1 cellular context compared by ENCODE assay signal in the genomic region with DNA sequence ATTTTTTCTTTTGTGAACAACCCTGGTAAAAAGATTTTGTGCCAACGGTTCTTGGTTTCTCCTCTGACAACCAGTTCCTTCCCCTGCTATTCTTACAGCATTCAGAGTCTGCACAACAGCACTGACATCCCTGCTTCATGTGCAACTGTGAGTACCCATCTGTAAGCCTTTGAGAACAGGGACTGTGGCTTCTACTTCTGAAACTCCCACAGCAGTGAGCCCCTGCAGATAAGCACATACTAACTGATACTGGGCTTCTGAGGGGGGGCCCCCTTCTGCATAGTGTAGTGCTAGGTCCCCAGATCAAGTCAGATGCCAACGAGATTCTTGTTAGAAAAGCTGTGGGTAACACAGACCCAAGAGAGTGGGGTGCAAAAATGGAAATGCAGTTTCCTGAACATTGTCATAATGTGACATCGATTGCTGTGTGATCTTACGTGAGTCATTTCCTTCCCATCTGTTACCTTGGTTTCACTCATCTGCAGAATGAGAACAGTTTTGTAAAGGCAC.
TF ChIP-seq lines count a peak whose summit lies in the region.

No MANE protein-coding gene starts in this region.

TF ChIP-seq in GM23338, 12 proteins besides CTCF, POLR2A, EP300 and RAD21 (continued from another document):
- TF ChIP-seq ETS1 (IDR thresholded peaks at IDR 0.05) (no peak), CREB1 (CRISPR knock-in tag; IDR thresholded peaks at IDR 0.05; ENCODE audit: low read depth) (no peak)
- TF ChIP-seq, protein P1, sequence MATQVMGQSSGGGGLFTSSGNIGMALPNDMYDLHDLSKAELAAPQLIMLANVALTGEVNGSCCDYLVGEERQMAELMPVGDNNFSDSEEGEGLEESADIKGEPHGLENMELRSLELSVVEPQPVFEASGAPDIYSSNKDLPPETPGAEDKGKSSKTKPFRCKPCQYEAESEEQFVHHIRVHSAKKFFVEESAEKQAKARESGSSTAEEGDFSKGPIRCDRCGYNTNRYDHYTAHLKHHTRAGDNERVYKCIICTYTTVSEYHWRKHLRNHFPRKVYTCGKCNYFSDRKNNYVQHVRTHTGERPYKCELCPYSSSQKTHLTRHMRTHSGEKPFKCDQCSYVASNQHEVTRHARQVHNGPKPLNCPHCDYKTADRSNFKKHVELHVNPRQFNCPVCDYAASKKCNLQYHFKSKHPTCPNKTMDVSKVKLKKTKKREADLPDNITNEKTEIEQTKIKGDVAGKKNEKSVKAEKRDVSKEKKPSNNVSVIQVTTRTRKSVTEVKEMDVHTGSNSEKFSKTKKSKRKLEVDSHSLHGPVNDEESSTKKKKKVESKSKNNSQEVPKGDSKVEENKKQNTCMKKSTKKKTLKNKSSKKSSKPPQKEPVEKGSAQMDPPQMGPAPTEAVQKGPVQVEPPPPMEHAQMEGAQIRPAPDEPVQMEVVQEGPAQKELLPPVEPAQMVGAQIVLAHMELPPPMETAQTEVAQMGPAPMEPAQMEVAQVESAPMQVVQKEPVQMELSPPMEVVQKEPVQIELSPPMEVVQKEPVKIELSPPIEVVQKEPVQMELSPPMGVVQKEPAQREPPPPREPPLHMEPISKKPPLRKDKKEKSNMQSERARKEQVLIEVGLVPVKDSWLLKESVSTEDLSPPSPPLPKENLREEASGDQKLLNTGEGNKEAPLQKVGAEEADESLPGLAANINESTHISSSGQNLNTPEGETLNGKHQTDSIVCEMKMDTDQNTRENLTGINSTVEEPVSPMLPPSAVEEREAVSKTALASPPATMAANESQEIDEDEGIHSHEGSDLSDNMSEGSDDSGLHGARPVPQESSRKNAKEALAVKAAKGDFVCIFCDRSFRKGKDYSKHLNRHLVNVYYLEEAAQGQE (IDR thresholded peaks at IDR 0.05; ENCODE audit: unreplicated experiment), result no peak
TF ChIP-seq in GM23338: peak in this region for 0.
